ENCODE assay signal across 17 cellular contexts in the genomic region with DNA sequence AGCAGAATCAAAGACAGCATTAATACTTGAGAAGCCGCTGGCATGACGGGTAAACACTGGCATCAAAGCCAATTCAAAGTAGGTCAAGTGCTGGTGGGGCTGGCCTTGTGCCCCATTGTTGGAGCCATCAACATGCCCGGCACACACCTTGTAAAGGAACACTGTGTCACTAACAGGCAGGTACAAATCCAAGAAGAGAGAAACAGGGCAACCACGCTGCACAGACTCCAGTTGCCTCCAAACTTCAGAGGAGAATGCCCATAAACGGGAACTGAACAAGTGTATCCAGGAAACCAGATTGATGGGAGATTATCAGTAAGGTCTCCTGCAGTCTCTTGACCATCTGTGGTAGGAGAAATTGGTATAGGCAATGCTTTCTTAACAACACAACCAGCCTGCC.
DNase-seq lines count a peak whose midpoint lies in the region; ATAC-seq and TF ChIP-seq lines count a peak whose summit lies in the region.
"Had no signal": no experiment of that assay in that cellular context is flagged by ENCODE, and none has a peak within 500 bp of the region (broad histone marks: within the 10 kb centered on the region; RNA-seq: fewer than 3 reads in every experiment).

No MANE protein-coding gene starts in this region.

- H3K4me2 ChIP-seq in trophoblast cell (ENCODE audit: low read length) = no peak overlapping the region

- no peak overlapping the region for H4K91ac ChIP-seq in trophoblast cell (ENCODE audit: low read depth, low read length)

- H3K27ac Mint-ChIP-seq in activated CD8-positive, alpha-beta T cell treated with anti-CD3 and anti-CD28 coated beads for 36 hours = no peak overlapping the region
- H3K27ac Mint-ChIP-seq: stimulated activated naive CD8-positive, alpha-beta T cell treated with anti-CD3 and anti-CD28 coated beads, Interleukin-15, amount 100 ng/mL, for 72 hours; T-helper 1 cell treated with Interleukin-12 subunit alpha and Interleukin-12 subunit beta and Interleukin-4 antibody, amounts not matched to agents 30 μg/mL and 1 μg/mL, for 36 hours had no signal

- WGBS in trophoblast cell (ENCODE audit: extremely low coverage, insufficient coverage, insufficient read length) = no CpG with 5 or more reads among the region's 5 CpGs

- no peak overlapping the region for H2AK5ac ChIP-seq in trophoblast cell (ENCODE audit: low read length)

- H4K8ac ChIP-seq in trophoblast cell (ENCODE audit: low read depth, low read length) = no peak overlapping the region

- no peak overlapping the region for H3K9ac ChIP-seq in trophoblast cell (ENCODE audit: low read length)

- no peaks in the 10 kb centered on the region for H3K36me3 Mint-ChIP-seq in activated CD8-positive, alpha-beta T cell treated with anti-CD3 and anti-CD28 coated beads for 36 hours (ENCODE audit: low read depth)

- peak overlapping the region; percentile 61 for H3K18ac ChIP-seq in trophoblast cell (ENCODE audit: low read length)

- H2BK12ac ChIP-seq in trophoblast cell (ENCODE audit: low read length) = peak overlapping the region; percentile 60

- H3K4me3 ChIP-seq in dorsolateral prefrontal cortex = no peak overlapping the region
- no peak overlapping the region for H3K4me3 ChIP-seq in trophoblast cell (ENCODE audit: low read depth, low read length)

- DNase-seq in DMS53 treated with DMSO at 0.1 percent for 48 hours (lab: John Stamatoyannopoulos, UW; ENCODE audit: unreplicated experiment) (peak; percentile 52), NCI-H2196 treated with DMSO at 0.1 percent for 48 hours (lab: John Stamatoyannopoulos, UW; ENCODE audit: unreplicated experiment) (peak; percentile 65), dorsolateral prefrontal cortex (peak in 6 of 10 donors; percentile 12 to 89 (median 57)), trophoblast cell (no peak), HuH-7 (ENCODE audit: low spot score) (no peak), NCI-H146 treated with DMSO at 0.1 percent for 48 hours (lab: John Stamatoyannopoulos, UW; ENCODE audit: unreplicated experiment) (no peak)
- DNase-seq in activated CD8-positive, alpha-beta T cell treated with anti-CD3 and anti-CD28 coated beads for 36 hours = no peak
- DNase-seq: activated gamma-delta T cell treated with Interleukin-2 at 50 U/mL for 16 hours; AML-193; NCI-H187; NK-92 treated with Interleukin-12 subunit alpha and Interleukin-12 subunit beta, amount 100 ng/mL, for 24 hours; SHP77; stimulated activated naive CD8-positive, alpha-beta T cell treated with anti-CD3 and anti-CD28 coated beads, Interleukin-15, amount 100 ng/mL, for 72 hours had no signal

- H3K27me3 ChIP-seq in dorsolateral prefrontal cortex (no peaks in the 10 kb centered on the region), trophoblast cell (ENCODE audit: insufficient read depth, low read length) (no peaks in the 10 kb centered on the region)

- H4K12ac ChIP-seq in trophoblast cell (ENCODE audit: low read depth, low read length) = no peak overlapping the region

- peak overlapping the region; percentile 60 for H3K14ac ChIP-seq in trophoblast cell (ENCODE audit: low read length)

- H3K4me1 ChIP-seq in trophoblast cell (ENCODE audit: control insufficient read depth in 1 of 2, insufficient read depth in 2 of 2, low read length in 2 of 2) = peaks cover 4 to 11% of the 10 kb centered on the region in 2 experiments

- no peak overlapping the region for H2AFZ ChIP-seq in trophoblast cell (ENCODE audit: insufficient read depth, low read length, poor library complexity)

- H3K9me3 Mint-ChIP-seq in activated CD8-positive, alpha-beta T cell treated with anti-CD3 and anti-CD28 coated beads for 36 hours = no peaks in the 10 kb centered on the region
- H3K9me3 Mint-ChIP-seq: stimulated activated naive CD8-positive, alpha-beta T cell treated with anti-CD3 and anti-CD28 coated beads, Interleukin-15, amount 100 ng/mL, for 72 hours; T-helper 1 cell treated with Interleukin-12 subunit alpha and Interleukin-12 subunit beta and Interleukin-4 antibody, amounts not matched to agents 30 μg/mL and 1 μg/mL, for 36 hours had no signal

- H3K4me1 Mint-ChIP-seq in activated CD8-positive, alpha-beta T cell treated with anti-CD3 and anti-CD28 coated beads for 36 hours (ENCODE audit: low read depth) = no peaks in the 10 kb centered on the region
- H3K4me1 Mint-ChIP-seq: stimulated activated naive CD8-positive, alpha-beta T cell treated with anti-CD3 and anti-CD28 coated beads, Interleukin-15, amount 100 ng/mL, for 72 hours had no signal

- no peak for TF ChIP-seq CTCF in dorsolateral prefrontal cortex (IDR thresholded peaks at IDR 0.05 in 54 of 56, conservative IDR thresholded peaks at IDR 0.05 in 2 of 56; ENCODE audit: low read depth in 1 of 56, partially characterized antibody in 56 of 56)
- TF ChIP-seq CTCF in activated CD8-positive, alpha-beta T cell treated with anti-CD3 and anti-CD28 coated beads for 36 hours (IDR thresholded peaks at IDR 0.05) = no peak

- H3K4ac ChIP-seq in trophoblast cell (ENCODE audit: low read depth, low read length) = no peak overlapping the region

- H2BK5ac ChIP-seq in trophoblast cell (ENCODE audit: low read depth, low read length, poor library complexity) = no peak overlapping the region

- no peaks in the 10 kb centered on the region for H3K79me2 ChIP-seq in trophoblast cell (ENCODE audit: control insufficient read depth, insufficient read depth, low read length, poor library complexity)

- no peaks in the 10 kb centered on the region for H3K79me1 ChIP-seq in trophoblast cell (ENCODE audit: low read length)

- no peak for ATAC-seq in GM19467 (IDR thresholded peaks at IDR 0.05; ENCODE audit: unreplicated experiment)
- no peak for ATAC-seq in activated CD8-positive, alpha-beta T cell treated with anti-CD3 and anti-CD28 coated beads for 36 hours
- ATAC-seq: activated CD4-positive, CD25-positive, alpha-beta regulatory T cell treated with anti-CD3 and anti-CD28 coated beads, Interleukin-2, amount 50 U/mL, for 24 hours; esophagus mucosa; stimulated activated naive CD8-positive, alpha-beta T cell treated with anti-CD3 and anti-CD28 coated beads, Interleukin-15, amount 100 ng/mL, for 72 hours had no signal

- POLR2A ChIA-PET in activated CD8-positive, alpha-beta T cell treated with anti-CD3 and anti-CD28 coated beads for 36 hours (lab: Charles Lee) = no interaction called here

- no peak overlapping the region for H3K4me3 Mint-ChIP-seq in activated CD8-positive, alpha-beta T cell treated with anti-CD3 and anti-CD28 coated beads for 36 hours
- H3K4me3 Mint-ChIP-seq: stimulated activated naive CD8-positive, alpha-beta T cell treated with anti-CD3 and anti-CD28 coated beads, Interleukin-15, amount 100 ng/mL, for 72 hours; T-helper 1 cell treated with Interleukin-12 subunit alpha and Interleukin-12 subunit beta and Interleukin-4 antibody, amounts not matched to agents 30 μg/mL and 1 μg/mL, for 36 hours had no signal

- no peak overlapping the region for H2BK120ac ChIP-seq in trophoblast cell (ENCODE audit: insufficient read depth, low read length, poor library complexity)

- H3K27ac ChIP-seq in dorsolateral prefrontal cortex = peak overlapping the region in 41 of 59 donors; percentile 1 to 90 (median 59)
- no peak overlapping the region for H3K27ac ChIP-seq in trophoblast cell (ENCODE audit: low read depth, low read length)

- H3K23ac ChIP-seq in trophoblast cell (ENCODE audit: low read length) = no peak overlapping the region

- intact Hi-C loops in dorsolateral prefrontal cortex (cut with DNase I) = no loop called here
- intact Hi-C loops in activated CD8-positive, alpha-beta T cell treated with anti-CD3 and anti-CD28 coated beads for 36 hours (cut with micrococcal nuclease) = no loop called here

- CTCF ChIA-PET in activated CD8-positive, alpha-beta T cell treated with anti-CD3 and anti-CD28 coated beads for 36 hours (lab: Charles Lee) = no interaction called here

- no peaks in the 10 kb centered on the region for H3K36me3 ChIP-seq in trophoblast cell (ENCODE audit: control insufficient read depth in 1 of 2, insufficient read depth in 2 of 2, low read length in 2 of 2)

- H3K9me3 ChIP-seq in trophoblast cell (ENCODE audit: insufficient read depth, low read depth, low read length) = no peaks in the 10 kb centered on the region

- H3K27me3 Mint-ChIP-seq in activated CD8-positive, alpha-beta T cell treated with anti-CD3 and anti-CD28 coated beads for 36 hours = no peaks in the 10 kb centered on the region
- H3K27me3 Mint-ChIP-seq: stimulated activated naive CD8-positive, alpha-beta T cell treated with anti-CD3 and anti-CD28 coated beads, Interleukin-15, amount 100 ng/mL, for 72 hours had no signal

Comparison
In these comparisons a context has a peak if more than half of its experiments do, and no peak if none do; other contexts are left out.
1. DNase-seq: peak in DMS53 treated with DMSO at 0.1 percent for 48 hours (single experiment), NCI-H2196 treated with DMSO at 0.1 percent for 48 hours (single experiment) and dorsolateral prefrontal cortex (6 of 10); none in trophoblast cell (0 of 2), HuH-7 (single experiment), activated CD8-positive, alpha-beta T cell treated with anti-CD3 and anti-CD28 coated beads for 36 hours (single experiment) and NCI-H146 treated with DMSO at 0.1 percent for 48 hours (single experiment).